Comparison of ENCODE assay signal across 30 cellular contexts in the genomic region with DNA sequence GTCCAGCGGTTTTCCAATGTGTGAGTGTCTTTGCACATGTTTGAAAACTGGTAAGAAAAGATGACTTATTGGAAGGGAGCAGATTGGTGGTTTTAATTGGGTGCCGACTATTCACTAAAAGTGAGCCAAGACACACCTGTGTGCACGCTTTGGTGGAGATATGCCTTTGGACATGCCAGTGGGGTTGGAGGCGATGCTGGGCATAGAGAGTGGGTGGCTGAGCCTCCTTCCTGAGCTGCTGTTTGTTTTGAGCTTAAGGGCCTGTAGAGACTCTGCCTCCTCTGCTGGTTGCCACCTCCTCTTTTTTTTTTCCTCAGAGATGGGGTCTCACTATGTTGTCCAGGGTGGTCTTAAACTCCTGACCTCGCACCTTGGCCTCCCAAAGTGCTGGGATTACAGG.
"Had no signal": no experiment of that assay in that cellular context is flagged by ENCODE, and none has a peak within 500 bp of the region (broad histone marks: within the 10 kb centered on the region; RNA-seq: fewer than 3 reads in every experiment).

No MANE protein-coding gene starts in this region.

- H3K27me3 Mint-ChIP-seq: activated B cell treated with CpG ODN at 0.5 μM for 24 hours; activated CD4-positive, alpha-beta memory T cell treated with anti-CD3 and anti-CD28 coated beads for 36 hours; activated CD4-positive, alpha-beta T cell treated with anti-CD3 and anti-CD28 coated beads, Interleukin-2, amount 10 ng/mL, durations not matched to agents 24 days and 14 days; activated CD8-positive, alpha-beta T cell treated with anti-CD3 and anti-CD28 coated beads for 36 hours; activated naive CD4-positive, alpha-beta T cell treated with anti-CD3 and anti-CD28 coated beads, Interleukin-2, amount 10 ng/mL, durations not matched to agents 7 days and 5 days; activated naive CD4-positive, alpha-beta T cell treated with anti-CD3 and anti-CD28 coated beads, Interleukin-2, amount 50 U/mL, for 24 hours; activated naive CD8-positive, alpha-beta T cell; activated naive CD8-positive, alpha-beta T cell treated with anti-CD3 and anti-CD28 coated beads, Interleukin-2, amount 10 ng/mL, durations not matched to agents 7 days and 5 days; activated naive CD8-positive, alpha-beta T cell treated with anti-CD3 and anti-CD28 coated beads, Interleukin-2, amount 50 U/mL, for 24 hours; activated T-cell treated with anti-CD3 and anti-CD28 coated beads, Interleukin-2, amount 50 U/mL, for 24 hours had no signal

- ATAC-seq: activated CD8-positive, alpha-beta T cell treated with anti-CD3 and anti-CD28 coated beads for 36 hours; activated naive CD8-positive, alpha-beta T cell treated with anti-CD3 and anti-CD28 coated beads, Interleukin-2, amount 50 U/mL, for 24 hours had no signal

- DNase-seq: activated B cell treated with CpG ODN at 0.5 μM for 24 hours; activated CD4-positive, alpha-beta memory T cell treated with anti-CD3 and anti-CD28 coated beads for 36 hours; activated CD4-positive, alpha-beta T cell treated with anti-CD3 and anti-CD28 coated beads for 4 hours; activated CD4-positive, alpha-beta T cell treated with anti-CD3 and anti-CD28 coated beads, Interleukin-2, amount 10 ng/mL, durations not matched to agents 24 days and 14 days; activated CD4-positive, alpha-beta T cell treated with anti-CD3 and anti-CD28 coated beads, Interleukin-2, amount 50 U/mL, for 1 hour; activated CD4-positive, alpha-beta T cell treated with anti-CD3 and anti-CD28 coated beads, Interleukin-2, amount 50 U/mL, for 4 hours; activated CD4-positive, CD25-positive, alpha-beta regulatory T cell treated with anti-CD3 and anti-CD28 coated beads, Interleukin-2, amount 50 U/mL, for 72 hours; activated CD8-positive, alpha-beta memory T cell treated with anti-CD3 and anti-CD28 coated beads, Interleukin-2, amount 50 U/mL, for 4 hours; activated CD8-positive, alpha-beta T cell treated with anti-CD3 and anti-CD28 coated beads for 36 hours; activated effector memory CD4-positive, alpha-beta T cell treated with Interleukin-2 at 50 U/mL for 16 hours; activated gamma-delta T cell; activated naive CD4-positive, alpha-beta T cell treated with anti-CD3 and anti-CD28 coated beads, Interleukin-2, amount 10 ng/mL, durations not matched to agents 7 days and 5 days; activated naive CD4-positive, alpha-beta T cell treated with Interleukin-2 at 50 U/mL for 16 hours; activated naive CD8-positive, alpha-beta T cell treated with anti-CD3 and anti-CD28 coated beads, Interleukin-2, amount 10 ng/mL, durations not matched to agents 7 days and 5 days; activated naive CD8-positive, alpha-beta T cell treated with anti-CD3 and anti-CD28 coated beads, Interleukin-2, amount 50 U/mL, for 24 hours; activated T-cell treated with anti-CD3 and anti-CD28 coated beads, Interleukin-2, amount 50 U/mL, for 24 hours; activated T-cell treated with anti-CD3 and anti-CD28 coated beads, Interleukin-2, amount 50 U/mL, for 48 hours; amygdala; anterior cingulate cortex; central memory CD4-positive, alpha-beta T cell; T-helper 1 cell; T-helper 2 cell; T-helper 9 cell had no signal

- H3K4me3 Mint-ChIP-seq: activated B cell treated with CpG ODN at 0.5 μM for 24 hours; activated CD4-positive, alpha-beta memory T cell treated with anti-CD3 and anti-CD28 coated beads for 36 hours; activated CD4-positive, alpha-beta T cell treated with anti-CD3 and anti-CD28 coated beads, Interleukin-2, amount 10 ng/mL, durations not matched to agents 24 days and 14 days; activated CD8-positive, alpha-beta T cell treated with anti-CD3 and anti-CD28 coated beads for 36 hours; activated naive CD4-positive, alpha-beta T cell treated with anti-CD3 and anti-CD28 coated beads, Interleukin-2, amount 10 ng/mL, durations not matched to agents 7 days and 5 days; activated naive CD4-positive, alpha-beta T cell treated with anti-CD3 and anti-CD28 coated beads, Interleukin-2, amount 50 U/mL, for 24 hours; activated naive CD8-positive, alpha-beta T cell; activated naive CD8-positive, alpha-beta T cell treated with anti-CD3 and anti-CD28 coated beads, Interleukin-2, amount 10 ng/mL, durations not matched to agents 7 days and 5 days; activated naive CD8-positive, alpha-beta T cell treated with anti-CD3 and anti-CD28 coated beads, Interleukin-2, amount 50 U/mL, for 24 hours; activated T-cell treated with anti-CD3 and anti-CD28 coated beads, Interleukin-2, amount 50 U/mL, for 24 hours; brain; T-helper 1 cell treated with Interleukin-12 subunit alpha and Interleukin-12 subunit beta and Interleukin-4 antibody, amounts not matched to agents 30 μg/mL and 1 μg/mL, for 36 hours; T-helper 2 cell treated with Interferon-gamma antibody and Interleukin-4, amounts not matched to agents 5 μg/mL and 100 μg/mL, for 36 hours had no signal

- H3K4me1 Mint-ChIP-seq: activated B cell treated with CpG ODN at 0.5 μM for 24 hours; activated CD4-positive, alpha-beta T cell treated with anti-CD3 and anti-CD28 coated beads, Interleukin-2, amount 10 ng/mL, durations not matched to agents 24 days and 14 days; activated naive CD4-positive, alpha-beta T cell treated with anti-CD3 and anti-CD28 coated beads, Interleukin-2, amount 10 ng/mL, durations not matched to agents 7 days and 5 days; activated naive CD4-positive, alpha-beta T cell treated with anti-CD3 and anti-CD28 coated beads, Interleukin-2, amount 50 U/mL, for 24 hours; activated naive CD8-positive, alpha-beta T cell treated with anti-CD3 and anti-CD28 coated beads, Interleukin-2, amount 10 ng/mL, durations not matched to agents 7 days and 5 days; activated naive CD8-positive, alpha-beta T cell treated with anti-CD3 and anti-CD28 coated beads, Interleukin-2, amount 50 U/mL, for 24 hours; brain had no signal

- FAIRE-seq: TTC549 had no signal

- H3K27ac Mint-ChIP-seq: activated B cell treated with CpG ODN at 0.5 μM for 24 hours; activated CD4-positive, alpha-beta memory T cell treated with anti-CD3 and anti-CD28 coated beads for 36 hours; activated CD4-positive, alpha-beta T cell treated with anti-CD3 and anti-CD28 coated beads, Interleukin-2, amount 10 ng/mL, durations not matched to agents 24 days and 14 days; activated CD8-positive, alpha-beta T cell treated with anti-CD3 and anti-CD28 coated beads for 36 hours; activated naive CD4-positive, alpha-beta T cell treated with anti-CD3 and anti-CD28 coated beads, Interleukin-2, amount 10 ng/mL, durations not matched to agents 7 days and 5 days; activated naive CD4-positive, alpha-beta T cell treated with anti-CD3 and anti-CD28 coated beads, Interleukin-2, amount 50 U/mL, for 24 hours; activated naive CD8-positive, alpha-beta T cell; activated naive CD8-positive, alpha-beta T cell treated with anti-CD3 and anti-CD28 coated beads, Interleukin-2, amount 10 ng/mL, durations not matched to agents 7 days and 5 days; activated naive CD8-positive, alpha-beta T cell treated with anti-CD3 and anti-CD28 coated beads, Interleukin-2, amount 50 U/mL, for 24 hours; activated T-cell treated with anti-CD3 and anti-CD28 coated beads, Interleukin-2, amount 50 U/mL, for 24 hours; activated T-helper 2 cell treated with anti-CD3 and anti-CD28 coated beads, Interferon-gamma antibody, Interleukin-2, Interleukin-4, amounts not matched to agents 10 μg/mL and 5 μg/mL and 100 μg/mL, durations not matched to agents 14 hours and 24 hours and 36 hours; brain; T-helper 1 cell treated with Interleukin-12 subunit alpha and Interleukin-12 subunit beta and Interleukin-4 antibody, amounts not matched to agents 30 μg/mL and 1 μg/mL, for 36 hours; T-helper 2 cell treated with Interferon-gamma antibody and Interleukin-4, amounts not matched to agents 5 μg/mL and 100 μg/mL, for 36 hours had no signal

- H3K9me3 Mint-ChIP-seq: activated B cell treated with CpG ODN at 0.5 μM for 24 hours; activated CD4-positive, alpha-beta memory T cell treated with anti-CD3 and anti-CD28 coated beads for 36 hours; activated CD4-positive, alpha-beta T cell treated with anti-CD3 and anti-CD28 coated beads, Interleukin-2, amount 10 ng/mL, durations not matched to agents 24 days and 14 days; activated CD8-positive, alpha-beta T cell treated with anti-CD3 and anti-CD28 coated beads for 36 hours; activated naive CD4-positive, alpha-beta T cell treated with anti-CD3 and anti-CD28 coated beads, Interleukin-2, amount 10 ng/mL, durations not matched to agents 7 days and 5 days; activated naive CD4-positive, alpha-beta T cell treated with anti-CD3 and anti-CD28 coated beads, Interleukin-2, amount 50 U/mL, for 24 hours; activated naive CD8-positive, alpha-beta T cell treated with anti-CD3 and anti-CD28 coated beads, Interleukin-2, amount 10 ng/mL, durations not matched to agents 7 days and 5 days; activated naive CD8-positive, alpha-beta T cell treated with anti-CD3 and anti-CD28 coated beads, Interleukin-2, amount 50 U/mL, for 24 hours; activated T-cell treated with anti-CD3 and anti-CD28 coated beads, Interleukin-2, amount 50 U/mL, for 24 hours; activated T-helper 2 cell treated with anti-CD3 and anti-CD28 coated beads, Interferon-gamma antibody, Interleukin-2, Interleukin-4, amounts not matched to agents 10 μg/mL and 5 μg/mL and 100 μg/mL, durations not matched to agents 14 hours and 24 hours and 36 hours; brain; T-helper 1 cell treated with Interleukin-12 subunit alpha and Interleukin-12 subunit beta and Interleukin-4 antibody, amounts not matched to agents 30 μg/mL and 1 μg/mL, for 36 hours; T-helper 2 cell treated with Interferon-gamma antibody and Interleukin-4, amounts not matched to agents 5 μg/mL and 100 μg/mL, for 36 hours had no signal
